17 cellular contexts compared by ENCODE assay signal in the genomic region with DNA sequence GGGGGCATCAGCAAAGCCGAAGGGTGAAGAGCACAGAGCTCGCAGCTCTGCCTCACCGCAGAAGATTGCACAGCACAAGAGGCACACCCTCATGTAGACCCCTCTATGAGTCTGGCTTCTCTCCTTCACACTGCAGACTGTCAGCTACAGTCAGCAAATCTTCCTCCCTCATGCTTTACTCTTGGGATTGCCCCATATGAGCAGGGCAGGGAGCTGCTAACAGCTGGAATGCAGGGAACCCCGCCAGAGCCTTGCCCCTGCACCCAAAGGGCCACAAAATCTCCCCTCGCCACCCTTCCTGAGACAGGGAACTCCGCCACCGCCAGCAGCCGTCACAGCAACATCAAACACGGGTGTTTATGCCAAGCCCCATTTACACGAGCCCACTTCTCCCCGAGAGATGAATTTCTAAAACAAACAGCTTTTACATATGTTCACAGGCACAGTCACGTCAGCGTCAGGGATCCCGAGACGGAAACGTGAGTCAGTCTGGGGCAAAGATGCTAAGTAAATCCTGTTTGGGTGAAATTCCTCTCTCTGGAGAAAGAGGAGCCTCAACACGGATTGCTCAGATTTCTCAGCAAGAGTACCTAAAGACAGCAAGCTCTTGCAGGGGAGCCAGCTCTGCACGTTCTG.
DNase-seq lines count a peak whose midpoint lies in the region; ATAC-seq and TF ChIP-seq lines count a peak whose summit lies in the region.
"Had no signal": no experiment of that assay in that cellular context is flagged by ENCODE, and none has a peak within 500 bp of the region (broad histone marks: within the 10 kb centered on the region; RNA-seq: fewer than 3 reads in every experiment).

No MANE protein-coding gene starts in this region.

- dilution Hi-C loops in IMR-90 (cut with HindIII; ENCODE audit: low sequenced_read_pairs, unreplicated experiment) = no loop called here

- BruUV-seq in IMR-90 (replicated peaks; lab: Mats Ljungman, UMichigan) = no TSS peak

- intact Hi-C loops in IMR-90 (cut with micrococcal nuclease) = loop anchor here (5.0 kb wide), 1 partner anchor 140 kb away; a partner anchor contains a TSS

- H4K91ac ChIP-seq in IMR-90 (ENCODE audit: insufficient read depth, low read depth, low read length) = no peak overlapping the region; the same call in 1 of the 2 replicates
- no peak overlapping the region for H4K91ac ChIP-seq in neuronal stem cell (ENCODE audit: low read depth, low read length, poor library complexity)

- H3K79me1 ChIP-seq in IMR-90 (ENCODE audit: low read depth in 1 of 2, low read length in 2 of 2) (peaks cover 0 to 29% of the 10 kb centered on the region in 2 experiments; a peak in 2 of 4 replicates), neuronal stem cell (ENCODE audit: low read depth, low read length) (no peaks in the 10 kb centered on the region)

- peaks cover 6% of the 10 kb centered on the region; the same call in 1 of the 2 replicates for H3K4me1 ChIP-seq in IMR-90 (ENCODE audit: control insufficient read depth, insufficient read depth, low read length)
- no peaks in the 10 kb centered on the region for H3K4me1 ChIP-seq in neuronal stem cell (ENCODE audit: control insufficient read depth in 2 of 2, insufficient read depth in 1 of 2, low read depth in 1 of 2, low read length in 2 of 2)
- H3K4me1 ChIP-seq: colonic mucosa, Peyer's patch had no signal

- H4K8ac ChIP-seq in IMR-90 (ENCODE audit: low read depth in 2 of 2, low read length in 2 of 2) (peak overlapping the region in 1 of 2 experiments; percentile 22; a peak in 1 of 4 replicates), neuronal stem cell (ENCODE audit: low read depth, low read length) (no peak overlapping the region)

- no peak overlapping the region for H3K56ac ChIP-seq in IMR-90 (ENCODE audit: extremely low read depth, insufficient read depth, low read length)

- peak overlapping the region; percentile 66 for H3K4me2 ChIP-seq in IMR-90 (ENCODE audit: low read depth, low read length)
- no peak overlapping the region for H3K4me2 ChIP-seq in neuronal stem cell (ENCODE audit: insufficient read depth, low read length, poor library complexity, severe bottlenecking)

- H2AK5ac ChIP-seq in IMR-90 (ENCODE audit: low read depth, low read length) (peak overlapping the region; percentile 39; the same call in 1 of the 2 replicates), neuronal stem cell (ENCODE audit: low read depth, low read length) (no peak overlapping the region)

- ATAC-seq in IMR-90 (ENCODE audit: low read depth) (peak; percentile 88), HG02981 (IDR thresholded peaks at IDR 0.05; ENCODE audit: unreplicated experiment) (no peak)
- ATAC-seq: T-helper 17 cell had no signal

- no peak overlapping the region for H3K18ac ChIP-seq in IMR-90 (ENCODE audit: low read depth, low read length)
- H3K18ac ChIP-seq in neuronal stem cell (ENCODE audit: low read length) = no peak overlapping the region

- no peak for TF ChIP-seq RAD21 in IMR-90 (IDR thresholded peaks at IDR 0.05; ENCODE audit: low read length)

- CTCF ChIA-PET in IMR-90 (lab: Yijun Ruan, JAX) = no interaction called here

- H3K9ac ChIP-seq in IMR-90 (ENCODE audit: low read depth, low read length) (no peak overlapping the region), neuronal stem cell (ENCODE audit: low read depth, low read length, poor library complexity) (no peak overlapping the region)

- H3K14ac ChIP-seq in IMR-90 (replicated peaks; ENCODE audit: low read depth, low read length) (no peak overlapping the region; the same call in 1 of the 2 replicates), neuronal stem cell (ENCODE audit: low read length) (peak overlapping the region; percentile 26)

- H3K4me3 ChIP-seq in AG09309 (ENCODE audit: control insufficient read depth, low read depth, low read length) (peak overlapping the region; percentile 28), IMR-90 (ENCODE audit: insufficient read depth, low read depth, low read length) (peak overlapping the region; percentile 13; the same call in 1 of the 2 replicates), neuronal stem cell (ENCODE audit: low read length in 2 of 2) (no peak overlapping the region)
- H3K4me3 ChIP-seq: colonic mucosa, Peyer's patch had no signal

- H3K4ac ChIP-seq in IMR-90 (ENCODE audit: low read depth, low read length) (peak overlapping the region; percentile 58), neuronal stem cell (ENCODE audit: low read length) (no peak overlapping the region)

- in situ Hi-C loops in IMR-90 (cut with MboI; ENCODE audit: low sequenced_read_pairs) = no loop called here

- peak overlapping the region; percentile 47; the same call in 1 of the 2 replicates for H2BK20ac ChIP-seq in IMR-90 (ENCODE audit: low read depth, low read length)

- H2BK5ac ChIP-seq in IMR-90 (ENCODE audit: low read depth, low read length, poor library complexity, severe bottlenecking) (peak overlapping the region; percentile 36), neuronal stem cell (ENCODE audit: low read length) (no peak overlapping the region)

- H3K9me3 ChIP-seq in IMR-90 (ENCODE audit: control insufficient read depth, insufficient read depth, low read length) (peaks cover 1% of the 10 kb centered on the region; the same call in 1 of the 2 replicates), neuronal stem cell (replicated peaks in 1 of 2; ENCODE audit: control insufficient read depth in 2 of 2, insufficient read depth in 1 of 2, low read depth in 1 of 2, low read length in 2 of 2) (no peaks in the 10 kb centered on the region)
- H3K9me3 ChIP-seq: colonic mucosa, Peyer's patch had no signal

- H3K27me3 ChIP-seq in IMR-90 (ENCODE audit: control insufficient read depth, insufficient read depth, low read length) = no peaks in the 10 kb centered on the region
- H3K27me3 ChIP-seq in neuronal stem cell (ENCODE audit: control insufficient read depth in 3 of 3, insufficient read depth in 3 of 3, low read depth in 1 of 3, low read length in 3 of 3) = no peaks in the 10 kb centered on the region
- H3K27me3 ChIP-seq: colonic mucosa, Peyer's patch had no signal

- 0% methylated on average over 1 of the region's 18 CpGs; no CpG with 5 or more reads in 1 of the 2 experiments for WGBS in IMR-90 (ENCODE audit: extremely low coverage in 2 of 2, insufficient read length in 1 of 2), 2 experiments
- no CpG with 5 or more reads among the region's 18 CpGs for WGBS in neuronal stem cell (ENCODE audit: extremely low coverage in 2 of 2, insufficient read length in 2 of 2, insufficient replicate concordance in 1 of 2), 2 donors

- H2AFZ ChIP-seq in IMR-90 (replicated peaks; ENCODE audit: low read length, poor library complexity) (peak overlapping the region; percentile 75), neuronal stem cell (ENCODE audit: low read length) (no peak overlapping the region)

- H2BK12ac ChIP-seq in neuronal stem cell (ENCODE audit: low read length) = no peak overlapping the region

- H4K5ac ChIP-seq in IMR-90 (ENCODE audit: low read depth, low read length) = no peak overlapping the region

- DNase-seq in AG09309 (ENCODE audit: low read depth) (peak; percentile 38), IMR-90 (peak; percentile 89), dedifferentiated amniotic fluid mesenchymal stem cell (ENCODE audit: extremely low spot score) (peak; percentile 77), neuronal stem cell (ENCODE audit: low spot score) (no peak), NCI-H510A (lab: John Stamatoyannopoulos, UW) (no peak), NCI-H2227 treated with DMSO at 0.1 percent for 48 hours (lab: John Stamatoyannopoulos, UW) (no peak), ecto neural progenitor cell (ENCODE audit: low spot score) (no peak)
- DNase-seq: activated CD4-positive, CD25-positive, alpha-beta regulatory T cell treated with anti-CD3 and anti-CD28 coated beads, Interleukin-2, amount 50 U/mL, for 72 hours; activated naive CD8-positive, alpha-beta T cell treated with anti-CD3 and anti-CD28 coated beads for 36 hours; activated T-cell treated with anti-CD3 and anti-CD28 coated beads for 4 hours; colonic mucosa; DMS 273 treated with DMSO at 0.1 percent for 48 hours; NCI-H187 treated with DMSO at 0.1 percent for 48 hours; NCI-H69; Peyer's patch; T-helper 17 cell had no signal

- peaks cover 10% of the 10 kb centered on the region; the same call in 1 of the 2 replicates for H4K20me1 ChIP-seq in IMR-90 (ENCODE audit: insufficient read depth, low read length)

- H3K23ac ChIP-seq in IMR-90 (ENCODE audit: low read depth, low read length) (0 out of 2 replicates have a peak overlapping the region, but pooled peaks have one; percentile 25), neuronal stem cell (ENCODE audit: low read depth, low read length, poor library complexity) (no peak overlapping the region)

- TF ChIP-seq CTCF in AG09309 (IDR thresholded peaks at IDR 0.05; ENCODE audit: control insufficient read depth, insufficient read depth, low read depth, low read length, missing control alignments) (no peak), IMR-90 (conservative IDR thresholded peaks at IDR 0.05; ENCODE audit: low read depth, low read length) (no peak)

- H3K27ac ChIP-seq in IMR-90 (ENCODE audit: insufficient read depth, low read length) = peak overlapping the region; percentile 25; the same call in 1 of the 2 replicates
- H3K27ac ChIP-seq in neuronal stem cell (replicated peaks; ENCODE audit: low read length) = no peak overlapping the region
- H3K27ac ChIP-seq: colonic mucosa, Peyer's patch had no signal

- POLR2A ChIA-PET in IMR-90 (lab: Charles Lee; ENCODE audit: unreplicated experiment) = no interaction called here

- H2BK120ac ChIP-seq in IMR-90 (ENCODE audit: low read depth, low read length) (peak overlapping the region; percentile 66), neuronal stem cell (ENCODE audit: low read depth, low read length) (no peak overlapping the region)

- peaks cover 11% of the 10 kb centered on the region for H3K9me1 ChIP-seq in IMR-90 (ENCODE audit: insufficient read depth, low read length)

- TF ChIP-seq POLR2A in IMR-90 (IDR thresholded peaks at IDR 0.05; ENCODE audit: low read depth, low read length) = no peak

- no peak overlapping the region for H2AK9ac ChIP-seq in IMR-90 (replicated peaks; ENCODE audit: low read depth, low read length, poor library complexity)

- no peak overlapping the region for H2BK15ac ChIP-seq in IMR-90 (ENCODE audit: low read depth, low read length)
- no peak overlapping the region for H2BK15ac ChIP-seq in neuronal stem cell (ENCODE audit: low read length)

- H3K36me3 ChIP-seq in IMR-90 (ENCODE audit: control insufficient read depth, insufficient read depth, low read length) (no peaks in the 10 kb centered on the region), neuronal stem cell (replicated peaks in 1 of 2; ENCODE audit: control insufficient read depth in 2 of 2, insufficient read depth in 2 of 2, low read length in 2 of 2) (peaks cover 0 to 2% of the 10 kb centered on the region in 2 donors)
- H3K36me3 ChIP-seq: colonic mucosa had no signal

TF ChIP-seq in IMR-90, 13 proteins besides CTCF, POLR2A, EP300 and RAD21 (continues in another document):
- peak; percentile 78 for TF ChIP-seq BHLHE40 (IDR thresholded peaks at IDR 0.05; ENCODE audit: low read depth, low read length)
- no peak for TF ChIP-seq MXI1 (IDR thresholded peaks at IDR 0.05; ENCODE audit: borderline replicate concordance, low read depth, low read length)
- TF ChIP-seq FOS (IDR thresholded peaks at IDR 0.05; ENCODE audit: low read depth, low read length) = peak; percentile 70

Comparison
In these comparisons a context has a peak if more than half of its experiments do, and no peak if none do; other contexts are left out.
1. DNase-seq: peak in AG09309 (single experiment), IMR-90 (single experiment) and dedifferentiated amniotic fluid mesenchymal stem cell (single experiment); none in neuronal stem cell (single experiment), NCI-H510A (single experiment), NCI-H2227 treated with DMSO at 0.1 percent for 48 hours (single experiment) and ecto neural progenitor cell (single experiment).
2. H3K4me3 ChIP-seq: peak in AG09309 (single experiment) and IMR-90 (single experiment); none in neuronal stem cell (0 of 2).